8 cellular contexts compared by ENCODE assay signal in the genomic region with DNA sequence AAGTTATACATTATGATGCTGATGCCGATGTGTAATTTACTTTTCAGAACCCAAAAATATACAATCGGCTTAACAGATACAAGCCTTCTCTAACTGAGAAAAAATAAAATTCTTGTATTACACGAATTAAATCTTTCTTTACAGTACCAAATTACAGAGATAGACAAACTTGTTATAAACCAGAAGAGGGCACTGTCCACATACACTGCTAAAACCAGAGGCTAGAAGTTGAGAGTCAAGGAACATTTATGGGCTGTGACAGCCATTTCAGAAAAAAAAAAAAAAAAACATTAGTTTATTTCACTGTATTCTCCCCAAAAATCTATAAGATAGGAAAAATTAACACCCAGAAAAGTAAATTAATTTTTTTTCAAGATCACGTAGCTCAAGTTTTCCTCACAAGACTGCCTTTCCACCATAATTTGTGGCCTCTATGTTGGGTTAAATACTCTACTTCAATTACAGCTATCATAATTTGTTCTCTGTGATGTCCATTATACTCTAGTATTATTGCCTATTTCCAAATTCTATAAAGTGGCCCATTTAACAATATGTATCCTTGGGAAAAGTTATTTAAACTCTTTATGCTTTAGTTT. TPM values are rescaled to one million over a fixed set of nuclear protein-coding genes. Genes with fewer than 3 reads are reported as not detected.
DNase-seq lines count a peak whose midpoint lies in the region; ATAC-seq, FAIRE-seq and TF ChIP-seq lines count a peak whose summit lies in the region.

No MANE protein-coding gene starts in this region.

- POLR2A ChIA-PET in BJ (lab: Charles Lee), result no interaction called here

- H3K27ac ChIP-seq in right cardiac atrium (ENCODE audit: low read length) (no peak overlapping the region), stomach (peak overlapping the region in 2 of 5 donors; percentile 63 to 73)

- no peaks in the 10 kb centered on the region for H3K9me3 ChIP-seq in adipocyte (ENCODE audit: control insufficient read depth, low read length)
- no peaks in the 10 kb centered on the region for H3K9me3 ChIP-seq in right cardiac atrium (ENCODE audit: control insufficient read depth, low read length)
- H3K9me3 ChIP-seq in stomach, result no peaks in the 10 kb centered on the region

- peaks cover 3% of the 10 kb centered on the region for H3K4me1 ChIP-seq in adipocyte (ENCODE audit: control insufficient read depth, insufficient read depth, low read length)
- H3K4me1 ChIP-seq in right cardiac atrium (ENCODE audit: control insufficient read depth, insufficient read depth, low read length), result no peaks in the 10 kb centered on the region
- H3K4me1 ChIP-seq in stomach, result peaks cover 0 to 11% (median 3%) of the 10 kb centered on the region in 4 donors

- no peak for TF ChIP-seq EP300 in stomach (IDR thresholded peaks at IDR 0.05)

- peak; percentile 63 to 64 for ATAC-seq in right cardiac atrium

- DNase-seq in BJ (ENCODE audit: low read depth) (no peak), GM19238 (ENCODE audit: insufficient read length, low spot score) (peak; percentile 9), LoVo (ENCODE audit: low spot score) (peak; percentile 65), adipocyte (ENCODE audit: low read depth) (peak; percentile 85), right cardiac atrium (no peak), stomach (no peak), GM19239 (ENCODE audit: insufficient read length, low spot score) (no peak)
- DNase-seq in activated CD4-positive, alpha-beta T cell treated with anti-CD3 and anti-CD28 coated beads, Interleukin-2, amount 50 U/mL, for 4 hours, result no peak

- H3K27me3 ChIP-seq in BJ (ENCODE audit: control insufficient read depth, insufficient read depth, low read length), result no peaks in the 10 kb centered on the region
- H3K27me3 ChIP-seq in adipocyte (replicated peaks; ENCODE audit: control insufficient read depth, insufficient read depth, low read length), result no peaks in the 10 kb centered on the region
- H3K27me3 ChIP-seq in right cardiac atrium (ENCODE audit: control insufficient read depth, insufficient read depth), result no peaks in the 10 kb centered on the region
- no peaks in the 10 kb centered on the region for H3K27me3 ChIP-seq in stomach

- H3K9ac ChIP-seq in adipocyte (ENCODE audit: low read length), result no peak overlapping the region

- TF ChIP-seq CTCF in BJ (IDR thresholded peaks at IDR 0.05; ENCODE audit: insufficient read depth, low read depth, low read length) (peak; percentile 60), stomach (IDR thresholded peaks at IDR 0.05) (peak in 4 of 7 experiments; percentile 26 to 71 (median 54))

- H3K4me3 ChIP-seq in BJ (ENCODE audit: low read depth, low read length) (no peak overlapping the region), adipocyte (ENCODE audit: low read length) (no peak overlapping the region), right cardiac atrium (ENCODE audit: low read length) (no peak overlapping the region), stomach (no peak overlapping the region)

- CTCF ChIA-PET in BJ (lab: Yijun Ruan, JAX), result interaction anchor here (0.7 to 9.1 kb wide), 19 partner anchors 12 to 1209 kb away, joined by 3 to 172 read pairs (median 4); a partner anchor contains a TSS

- WGBS in right cardiac atrium, result 58% methylated on average over 4 of the region's 4 CpGs
- WGBS in stomach, 5 donors, result 38 to 47% (median 43%) methylated on average over 4 of the region's 4 CpGs

- intact Hi-C loops in right cardiac atrium (cut with DNase I) (loop anchor here (5.0 to 10.0 kb wide), 6 partner anchors 65 to 298 kb away; no protein-coding TSS in a partner anchor), stomach (cut with DNase I; ENCODE audit: low total_unique reads) (loop anchor here (5.0 to 10.0 kb wide), 2 partner anchors 158 to 295 kb away; no protein-coding TSS in a partner anchor)

- TF ChIP-seq POLR2A in stomach (IDR thresholded peaks at IDR 0.05), result no peak

- FAIRE-seq in GM19239 (lab: Jason Lieb, UNC), result no peak

- H3K36me3 ChIP-seq in BJ (ENCODE audit: control insufficient read depth, insufficient read depth, low read length) (no peaks in the 10 kb centered on the region), adipocyte (ENCODE audit: control insufficient read depth, insufficient read depth, low read length, severe bottlenecking) (no peaks in the 10 kb centered on the region), stomach (no peaks in the 10 kb centered on the region)

RNA-seq across cellular contexts. Expression of a gene that starts 12.0 kb away (rescaled TPM):
- polyA plus RNA-seq in BJ (2011; rRNA removed), result 0.40 and 0.48 TPM in 2 replicates
- polyA minus RNA-seq in BJ (2011; rRNA and poly(A)+ RNA removed), result 0.28 and 0.72 TPM in 2 replicates
- total RNA-seq in right cardiac atrium, result under 1 TPM; 0.08 to 0.26 (median 0.16) TPM
- 0.29 TPM for polyA plus RNA-seq in right cardiac atrium
- 1 to 10 TPM in 1 of 5 donors, not detected in 4; 1.8 TPM for total RNA-seq in stomach
- under 1 TPM in 2 of 3 donors, not detected in 1; 0.62 to 0.73 TPM for polyA plus RNA-seq in stomach

Comparison
In these comparisons a context has a peak if more than half of its experiments do, and no peak if none do; other contexts are left out.
1. DNase-seq: peak in GM19238 (single experiment), LoVo (single experiment) and adipocyte (single experiment); none in BJ (single experiment), right cardiac atrium (0 of 3), stomach (single experiment), activated CD4-positive, alpha-beta T cell treated with anti-CD3 and anti-CD28 coated beads, Interleukin-2, amount 50 U/mL, for 4 hours (0 of 2) and GM19239 (single experiment).